27 cellular contexts compared by ENCODE assay signal in the genomic region with DNA sequence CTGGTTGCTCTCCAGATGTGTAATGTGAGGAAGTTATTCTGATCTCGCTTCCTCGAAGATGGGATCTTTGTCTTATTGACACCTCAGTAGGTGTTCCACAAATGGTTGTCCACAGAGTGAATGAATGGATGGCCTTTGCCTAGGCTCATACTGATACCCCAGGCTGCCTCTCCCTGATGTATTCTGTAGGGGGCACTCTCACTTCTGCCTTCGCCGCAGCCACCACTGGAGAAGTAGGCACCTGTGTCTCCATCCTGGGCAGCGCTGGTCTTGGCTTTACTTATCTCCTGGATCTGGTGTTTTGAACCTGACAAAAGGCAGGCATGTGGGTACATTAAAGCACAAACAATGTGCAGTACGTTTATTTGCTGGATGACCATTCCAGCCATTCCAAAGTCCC.
DNase-seq lines count a peak whose midpoint lies in the region; ATAC-seq and TF ChIP-seq lines count a peak whose summit lies in the region.
"Had no signal": no experiment of that assay in that cellular context is flagged by ENCODE, and none has a peak within 500 bp of the region (broad histone marks: within the 10 kb centered on the region; RNA-seq: fewer than 3 reads in every experiment).

No MANE protein-coding gene starts in this region.

- no peak overlapping the region for H2BK12ac ChIP-seq in H9 (ENCODE audit: insufficient read length, low read depth, low read length)

- H3K79me1 ChIP-seq in H9 (ENCODE audit: insufficient read depth, low read depth, low read length, poor library complexity, severe bottlenecking) = no peaks in the 10 kb centered on the region

- no peak overlapping the region for H3K18ac ChIP-seq in H9 (ENCODE audit: insufficient read length, low read depth, low read length)

- H3K27me3 Mint-ChIP-seq in H9 (ENCODE audit: low read depth) = peaks cover 10% of the 10 kb centered on the region
- no peaks in the 10 kb centered on the region for H3K27me3 Mint-ChIP-seq in WTC11 (ENCODE audit: low read depth)

- H4K20me1 ChIP-seq in H9 (ENCODE audit: control insufficient read depth, insufficient read depth, insufficient read length) = no peaks in the 10 kb centered on the region

- intact Hi-C loops in esophagus squamous epithelium (cut with DNase I) = loop anchor here (10.0 kb wide), 1 partner anchor 64 kb away; no protein-coding TSS in a partner anchor
- intact Hi-C loops in vagina (cut with DNase I) = no loop called here
- intact Hi-C loops in Right ventricle myocardium superior (cut with DNase I) = no loop called here

- ATAC-seq in WTC11 (0 out of 2 replicates have a peak, but pooled peaks have one; percentile 24), Right ventricle myocardium superior (ENCODE audit: poor library complexity) (no peak)
- ATAC-seq: activated T-cell treated with anti-CD3 and anti-CD28 coated beads, Interleukin-2, amount 50 U/mL, for 4 hours; body of pancreas had no signal

- H3K27ac Mint-ChIP-seq in H9 (no peak overlapping the region), WTC11 (no peak overlapping the region)
- H3K27ac Mint-ChIP-seq: T-helper 1 cell treated with Interleukin-12 subunit alpha and Interleukin-12 subunit beta and Interleukin-4 antibody, amounts not matched to agents 30 μg/mL and 1 μg/mL, for 36 hours had no signal

- H3K9me3 Mint-ChIP-seq in H9 (no peaks in the 10 kb centered on the region), WTC11 (no peaks in the 10 kb centered on the region)
- H3K9me3 Mint-ChIP-seq: activated T-cell treated with anti-CD3 and anti-CD28 coated beads, Interleukin-2, amount 50 U/mL, for 4 hours; nephron; T-helper 1 cell treated with Interleukin-12 subunit alpha and Interleukin-12 subunit beta and Interleukin-4 antibody, amounts not matched to agents 30 μg/mL and 1 μg/mL, for 36 hours had no signal

- H3K79me2 ChIP-seq in H9 (ENCODE audit: insufficient read depth, low read length) = no peaks in the 10 kb centered on the region

- H3K4ac ChIP-seq in H9 (ENCODE audit: low read depth, low read length) = no peak overlapping the region

- WGBS in H9 (ENCODE audit: extremely low coverage, insufficient read length, low lambda C conversion rate) = no CpG with 5 or more reads among the region's 6 CpGs
- WGBS in esophagus squamous epithelium, 2 donors = 90 to 94% methylated on average over 5 to 6 of the region's 6 CpGs

- no peak overlapping the region for H4K5ac ChIP-seq in H9 (ENCODE audit: insufficient read length, low read depth, low read length)

- POLR2A ChIA-PET in WTC11 (lab: Charles Lee) = no interaction called here

- CTCF ChIA-PET in WTC11 (lab: Charles Lee) = no interaction called here

- no peak overlapping the region for H4K8ac ChIP-seq in H9 (replicated peaks; ENCODE audit: insufficient read length, low read depth, low read length)

- H3K4me1 ChIP-seq in H9 (ENCODE audit: insufficient read depth, low read length) = no peaks in the 10 kb centered on the region
- H3K4me1 ChIP-seq in esophagus squamous epithelium = peaks cover 5 to 55% (median 24%) of the 10 kb centered on the region in 3 donors
- H3K4me1 ChIP-seq in vagina = peaks cover 28% of the 10 kb centered on the region
- H3K4me1 ChIP-seq: adrenal gland had no signal

- H2BK5ac ChIP-seq in H9 (ENCODE audit: insufficient read length, low read length) = no peak overlapping the region

- no peak for TF ChIP-seq POLR2A in esophagus squamous epithelium (IDR thresholded peaks at IDR 0.05)
- TF ChIP-seq POLR2A in vagina (IDR thresholded peaks at IDR 0.05) = no peak

- H3K4me3 Mint-ChIP-seq in H9 = no peak overlapping the region
- no peak overlapping the region for H3K4me3 Mint-ChIP-seq in WTC11
- H3K4me3 Mint-ChIP-seq: activated T-cell treated with anti-CD3 and anti-CD28 coated beads, Interleukin-2, amount 50 U/mL, for 4 hours; nephron; T-helper 1 cell treated with Interleukin-12 subunit alpha and Interleukin-12 subunit beta and Interleukin-4 antibody, amounts not matched to agents 30 μg/mL and 1 μg/mL, for 36 hours had no signal

- no peak overlapping the region for H3K23ac ChIP-seq in H9 (ENCODE audit: insufficient read length, low read depth, low read length)

- H2BK15ac ChIP-seq in H9 (ENCODE audit: low read depth, low read length) = no peak overlapping the region

- TF ChIP-seq CTCF in H9 (conservative IDR thresholded peaks at IDR 0.05) (peak; percentile 46), WTC11 (IDR thresholded peaks at IDR 0.05) (no peak), esophagus squamous epithelium (IDR thresholded peaks at IDR 0.05) (no peak), vagina (IDR thresholded peaks at IDR 0.05) (no peak)

- H3K36me3 Mint-ChIP-seq in H9 (ENCODE audit: insufficient read depth in 1 of 3, low read depth in 3 of 3) (no peaks in the 10 kb centered on the region), WTC11 (no peaks in the 10 kb centered on the region)

- H3K56ac ChIP-seq in H9 (ENCODE audit: insufficient read length, low read depth, low read length) = no peak overlapping the region

- H3K27me3 ChIP-seq in H9 (ENCODE audit: insufficient read depth, low read length) = no peaks in the 10 kb centered on the region
- H3K27me3 ChIP-seq in esophagus squamous epithelium = no peaks in the 10 kb centered on the region
- H3K27me3 ChIP-seq in vagina = no peaks in the 10 kb centered on the region
- H3K27me3 ChIP-seq: adrenal gland, body of pancreas, heart right ventricle, MG63, transverse colon had no signal

- H3T11ph ChIP-seq in H9 (ENCODE audit: low read length) = no peak overlapping the region

- no peak overlapping the region for H4K91ac ChIP-seq in H9 (ENCODE audit: insufficient read length, low read depth, low read length)

- no peaks in the 10 kb centered on the region; a peak in 1 of 4 replicates for H3K4me1 Mint-ChIP-seq in H9
- H3K4me1 Mint-ChIP-seq in WTC11 = no peaks in the 10 kb centered on the region

- H3K9me3 ChIP-seq in H9 (ENCODE audit: control insufficient read depth, low read depth, low read length) (no peaks in the 10 kb centered on the region), esophagus squamous epithelium (no peaks in the 10 kb centered on the region), vagina (no peaks in the 10 kb centered on the region)
- H3K9me3 ChIP-seq: adrenal gland, body of pancreas, heart right ventricle, lower lobe of right lung, MG63, transverse colon had no signal

- H3K27ac ChIP-seq in H9 (ENCODE audit: insufficient read length, low read depth, low read length) (no peak overlapping the region), esophagus squamous epithelium (peak overlapping the region in 3 of 4 donors; percentile 57 to 82 (median 82)), vagina (peak overlapping the region; percentile 45)
- H3K27ac ChIP-seq: adrenal gland, body of pancreas, C4-2B, GM23248, lower lobe of right lung, RWPE1, SK-N-MC, transverse colon had no signal

- H3K23me2 ChIP-seq in H9 (ENCODE audit: insufficient read length, low read depth, low read length, poor library complexity, severe bottlenecking) = no peaks in the 10 kb centered on the region

- DNase-seq in H9 (peak; percentile 15), WTC11 (ENCODE audit: low spot score) (no peak), esophagus squamous epithelium (lab: John Stamatoyannopoulos, UW) (no peak), vagina (ENCODE audit: extremely low spot score in 2 of 2) (no peak), DMS79 treated with DMSO at 0.1 percent for 48 hours (lab: John Stamatoyannopoulos, UW) (no peak), GOT3 (lab: John Stamatoyannopoulos, UW) (no peak), Right ventricle myocardium superior (no peak)
- DNase-seq: activated CD4-positive, alpha-beta T cell treated with anti-CD3 and anti-CD28 coated beads for 4 hours; activated CD8-positive, alpha-beta memory T cell treated with anti-CD3 and anti-CD28 coated beads for 24 hours; activated T-cell treated with anti-CD3 and anti-CD28 coated beads, Interleukin-2, amount 50 U/mL, for 4 hours; body of pancreas; GM23248; heart right ventricle; lower lobe of right lung; MG63; NCI-H2081 treated with DMSO at 0.1 percent for 48 hours; NCI-H446; NCI-H82; stimulated activated CD4-positive, alpha-beta T cell treated with anti-CD3 and anti-CD28 coated beads, Interleukin-1b, Interleukin-23, amount 100 ng/mL, for 48 hours; transverse colon had no signal

- no peak overlapping the region for H3K4me3 ChIP-seq in esophagus squamous epithelium
- no peak overlapping the region for H3K4me3 ChIP-seq in vagina
- H3K4me3 ChIP-seq: adrenal gland, body of pancreas, GM23248, heart right ventricle, lower lobe of right lung, MG63, SK-N-MC, smooth muscle cell, transverse colon had no signal

- no peak overlapping the region for H2AK5ac ChIP-seq in H9 (ENCODE audit: insufficient read length, low read length)

- no peak overlapping the region for H3K9ac ChIP-seq in H9 (ENCODE audit: extremely low read depth, insufficient read length, low read length)
- H3K9ac ChIP-seq: GM23248 had no signal

- H3K14ac ChIP-seq in H9 (ENCODE audit: insufficient read depth, low read length) = no peak overlapping the region

- H2BK120ac ChIP-seq in H9 (ENCODE audit: low read depth, low read length, poor library complexity, severe bottlenecking) = no peak overlapping the region

- H2BK20ac ChIP-seq in H9 (ENCODE audit: low read depth, low read length, poor library complexity, severe bottlenecking) = no peak overlapping the region

- H2AFZ ChIP-seq in H9 (ENCODE audit: low read length) = no peak overlapping the region
- H2AFZ ChIP-seq: GM23248 had no signal

- no peaks in the 10 kb centered on the region for H3K36me3 ChIP-seq in esophagus squamous epithelium
- H3K36me3 ChIP-seq in vagina = no peaks in the 10 kb centered on the region
- H3K36me3 ChIP-seq: adrenal gland, heart right ventricle, lower lobe of right lung, MG63, transverse colon had no signal

- no peak overlapping the region for H3K4me2 ChIP-seq in H9 (ENCODE audit: insufficient read depth, insufficient read length, low read length)
- H3K4me2 ChIP-seq: smooth muscle cell had no signal

TF ChIP-seq in WTC11, 78 proteins besides CTCF, POLR2A, EP300 and RAD21 (continues in another document):
- TF ChIP-seq CBFB (CRISPR knock-in tag; IDR thresholded peaks at IDR 0.05; ENCODE audit: low read depth) (no peak), PRRX2 (CRISPR knock-in tag; IDR thresholded peaks at IDR 0.05) (no peak), ZNF121 (CRISPR knock-in tag; IDR thresholded peaks at IDR 0.05) (no peak), CREB1 (CRISPR knock-in tag; IDR thresholded peaks at IDR 0.05) (no peak), ZNF232 (CRISPR knock-in tag; IDR thresholded peaks at IDR 0.05) (no peak), HMGA2 (CRISPR knock-in tag; IDR thresholded peaks at IDR 0.05) (no peak)
- TF ChIP-seq, protein P1, sequence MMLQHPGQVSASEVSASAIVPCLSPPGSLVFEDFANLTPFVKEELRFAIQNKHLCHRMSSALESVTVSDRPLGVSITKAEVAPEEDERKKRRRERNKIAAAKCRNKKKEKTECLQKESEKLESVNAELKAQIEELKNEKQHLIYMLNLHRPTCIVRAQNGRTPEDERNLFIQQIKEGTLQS (CRISPR knock-in tag; conservative IDR thresholded peaks at IDR 0.05) = no peak
